ENCODE assay signal across 8 cellular contexts in the genomic region with DNA sequence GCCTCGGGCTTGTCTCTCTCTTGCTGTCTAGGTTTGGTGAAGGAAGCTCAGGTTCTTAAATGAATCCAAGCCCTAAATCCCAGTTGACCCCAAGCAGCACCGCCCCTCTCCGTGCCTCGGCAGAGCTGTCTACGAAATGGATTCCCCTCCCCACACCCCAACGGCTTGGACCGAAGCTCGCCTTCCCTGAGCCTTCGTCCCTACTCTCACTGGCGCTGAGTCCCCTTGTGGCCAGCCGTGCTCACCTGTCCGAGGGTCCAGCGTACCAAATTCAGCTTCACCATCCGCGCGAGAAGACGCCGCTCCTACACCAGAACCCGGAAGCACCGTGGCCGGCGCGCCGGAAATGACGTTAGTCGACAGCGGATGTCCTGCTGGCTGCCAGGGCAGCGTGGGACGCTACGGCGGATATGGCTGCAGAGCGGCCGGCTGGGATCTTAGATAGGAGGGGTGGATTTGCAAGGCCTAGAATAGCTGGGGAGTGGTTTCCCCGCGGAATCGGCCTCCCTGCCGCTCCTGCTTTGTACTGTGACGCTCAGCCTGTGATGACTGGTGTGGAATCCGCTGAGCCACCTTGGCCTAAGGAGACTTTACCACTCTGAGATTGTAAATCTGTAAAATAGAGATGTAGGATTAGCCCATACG. TPM values are rescaled to one million over a fixed set of nuclear protein-coding genes. Genes with fewer than 3 reads are reported as not detected.
DNase-seq lines count a peak whose midpoint lies in the region; ATAC-seq and TF ChIP-seq lines count a peak whose summit lies in the region.

A gene (minus strand): TSS at position 325 of the 645 bp plus-strand sequence. CDS start 2,201 bp downstream, outside the sequence.

- H3K36me3 ChIP-seq in BE2C = peaks cover 23% of the 10 kb centered on the region

- H3K27me3 ChIP-seq in BE2C = no peaks in the 10 kb centered on the region

- TF ChIP-seq CTCF in BE2C (IDR thresholded peaks at IDR 0.05; ENCODE audit: low read depth, low read length) = 0 out of 2 replicates have a peak, but pooled peaks have one; percentile 9

- DNase-seq in BE2C (peak; percentile 95), GM19238 (ENCODE audit: insufficient read length, low spot score) (peak; percentile 95), NCI-H748 (lab: John Stamatoyannopoulos, UW; ENCODE audit: unreplicated experiment) (peak; percentile 89), cortex of kidney (lab: John Stamatoyannopoulos, UW) (peak; percentile 39), left colon (peak; percentile 93 to 98)
- peak; percentile 89 for DNase-seq in activated CD4-positive, alpha-beta T cell treated with anti-CD3 and anti-CD28 coated beads, Interleukin-2, amount 50 U/mL, for 1 hour
- peak; percentile 80 to 89 for DNase-seq in stimulated activated CD4-positive, alpha-beta T cell treated with anti-CD3 and anti-CD28 coated beads, Interleukin-1b, Interleukin-23, amount 100 ng/mL, for 4 hours (ENCODE audit: low read depth in 2 of 2)

- H3K4me3 ChIP-seq in BE2C (ENCODE audit: low read depth, low read length) = peak within 1 kb of the TSS; percentile 93

- H3K9me3 ChIP-seq in BE2C = no peaks in the 10 kb centered on the region

- ATAC-seq in HG03457 (IDR thresholded peaks at IDR 0.05; ENCODE audit: unreplicated experiment) = peak; percentile 67
- ATAC-seq in left colon = peak; percentile 99

- intact Hi-C loops in left colon (cut with DNase I, micrococcal nuclease) = no loop called here

- peaks cover 3% of the 10 kb centered on the region; the same call in 1 of the 2 replicates for H3K4me1 ChIP-seq in BE2C

RNA-seq across cellular contexts. Expression of the gene that starts here (rescaled TPM):
- polyA plus RNA-seq in BE2C (2012; ENCODE audit: insufficient read depth, insufficient read length, low read depth) = 146 TPM
- total RNA-seq in left colon = 10 to 100 TPM; 27.9 to 30.7 TPM

Comparison
In these comparisons a context has a peak if more than half of its experiments do, and no peak if none do; other contexts are left out.
1. Peak in every context shown above with its lines: DNase-seq, ATAC-seq and H3K4me3 ChIP-seq.
2. DNase-seq: peak in every context shown above with its lines; median percentile 96 in left colon; 95 in BE2C; 95 in GM19238; 89 in NCI-H748; 89 in activated CD4-positive, alpha-beta T cell treated with anti-CD3 and anti-CD28 coated beads, Interleukin-2, amount 50 U/mL, for 1 hour; 84 in stimulated activated CD4-positive, alpha-beta T cell treated with anti-CD3 and anti-CD28 coated beads, Interleukin-1b, Interleukin-23, amount 100 ng/mL, for 4 hours; 39 in cortex of kidney.